ENCODE assay signal across 13 cellular contexts in the genomic region with DNA sequence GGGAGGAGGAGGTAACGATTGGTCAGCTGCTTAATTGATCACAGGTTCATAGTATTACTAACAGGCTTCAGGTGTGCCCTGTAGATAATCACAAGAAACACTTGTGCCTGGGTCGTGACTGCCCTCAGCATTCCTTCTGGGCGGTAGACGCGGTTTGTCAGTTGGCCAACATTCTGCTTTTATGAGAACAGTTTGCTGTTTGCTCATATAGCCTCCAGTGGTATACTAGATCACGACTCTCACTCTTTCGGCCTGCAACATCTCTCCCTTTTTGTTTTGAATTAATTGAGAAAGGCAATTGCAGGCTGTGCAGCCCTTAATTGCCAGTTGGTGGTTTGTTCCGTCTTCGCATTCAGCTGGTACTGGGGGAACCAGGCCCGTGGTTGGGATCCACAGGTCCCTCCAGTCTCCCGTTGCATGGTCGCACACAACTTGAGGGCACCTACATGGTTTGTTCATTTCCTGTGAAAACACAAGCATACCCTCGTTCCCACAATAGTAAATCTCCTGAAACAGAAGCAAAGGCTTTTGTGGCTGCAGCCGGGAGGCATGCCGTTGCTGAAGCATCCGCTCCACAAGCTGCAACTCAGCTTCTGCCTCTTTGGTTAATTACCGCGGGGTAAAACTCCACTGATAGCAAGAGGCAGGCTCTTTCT. TPM values are rescaled to one million over a fixed set of nuclear protein-coding genes. Genes with fewer than 3 reads are reported as not detected.
DNase-seq lines count a peak whose midpoint lies in the region; ATAC-seq and TF ChIP-seq lines count a peak whose summit lies in the region.
"Had no signal": no experiment of that assay in that cellular context is flagged by ENCODE, and none has a peak within 500 bp of the region (broad histone marks: within the 10 kb centered on the region; RNA-seq: fewer than 3 reads in every experiment).

No MANE protein-coding gene starts in this region.

- H3K27me3 Mint-ChIP-seq in stimulated activated naive B cell treated with anti-CD40 and anti-IgM and Interleukin-4, amounts not matched to agents 10 μg/mL and 1 μg/mL and 100 μg/mL, for 72 hours: no peaks in the 10 kb centered on the region

- H3K27ac ChIP-seq in SK-N-MC: peak overlapping the region; percentile 87
- H3K27ac ChIP-seq: testis had no signal

- H3K9me3 ChIP-seq in SK-N-MC (ENCODE audit: low read depth, low read length): peaks cover 4% of the 10 kb centered on the region; the same call in 1 of the 2 replicates
- H3K9me3 ChIP-seq: mucosa of descending colon, testis had no signal

- no peak for ATAC-seq in left lobe of liver
- no peak for ATAC-seq in stimulated activated naive B cell treated with anti-CD40 and anti-IgM and Interleukin-4, amounts not matched to agents 10 μg/mL and 1 μg/mL and 100 μg/mL, for 72 hours (replicated peaks)
- ATAC-seq: mucosa of descending colon, right cardiac atrium had no signal

- H3K36me3 Mint-ChIP-seq in stimulated activated naive B cell treated with anti-CD40 and anti-IgM and Interleukin-4, amounts not matched to agents 10 μg/mL and 1 μg/mL and 100 μg/mL, for 72 hours: peaks cover 11 to 14% of the 10 kb centered on the region in 2 donors

- no peak overlapping the region for H3K9ac ChIP-seq in SK-N-MC (ENCODE audit: insufficient read length)

- H3K36me3 ChIP-seq in BJ (ENCODE audit: control insufficient read depth, insufficient read depth, low read length) (no peaks in the 10 kb centered on the region), SK-N-MC (ENCODE audit: insufficient read depth, low read length) (no peaks in the 10 kb centered on the region)

- H3K9me3 Mint-ChIP-seq in stimulated activated naive B cell treated with anti-CD40 and anti-IgM and Interleukin-4, amounts not matched to agents 10 μg/mL and 1 μg/mL and 100 μg/mL, for 72 hours: peaks cover 10 to 17% of the 10 kb centered on the region in 2 donors

- no peak overlapping the region for H3K27ac Mint-ChIP-seq in stimulated activated naive B cell treated with anti-CD40 and anti-IgM and Interleukin-4, amounts not matched to agents 10 μg/mL and 1 μg/mL and 100 μg/mL, for 72 hours

- no peak for TF ChIP-seq CTCF in BJ (IDR thresholded peaks at IDR 0.05; ENCODE audit: insufficient read depth, low read depth, low read length)

- peak overlapping the region in 1 of 2 donors; percentile 23 for H3K4me3 Mint-ChIP-seq in stimulated activated naive B cell treated with anti-CD40 and anti-IgM and Interleukin-4, amounts not matched to agents 10 μg/mL and 1 μg/mL and 100 μg/mL, for 72 hours

- H3K4me1 Mint-ChIP-seq in stimulated activated naive B cell treated with anti-CD40 and anti-IgM and Interleukin-4, amounts not matched to agents 10 μg/mL and 1 μg/mL and 100 μg/mL, for 72 hours: peaks cover 36 to 38% of the 10 kb centered on the region in 2 donors

- CTCF ChIA-PET in BJ (lab: Yijun Ruan, JAX): interaction anchor here (0.7 to 2.8 kb wide), 4 partner anchors 17 to 25 kb away, joined by 3 to 11 read pairs (median 4); no protein-coding TSS in a partner anchor

- no peaks in the 10 kb centered on the region for H3K27me3 ChIP-seq in BJ (ENCODE audit: control insufficient read depth, insufficient read depth, low read length)
- H3K27me3 ChIP-seq: testis had no signal

- POLR2A ChIA-PET in BJ (lab: Charles Lee): interaction anchor here (0.6 kb wide), 1 partner anchor 111 kb away, joined by 4 read pairs; no protein-coding TSS in a partner anchor

- DNase-seq in BJ (ENCODE audit: low read depth) (peak; percentile 73), Daoy (ENCODE audit: low read depth) (peak; percentile 57), SK-N-MC (ENCODE audit: low read depth, low spot score) (peak; percentile 81), left lobe of liver (ENCODE audit: low spot score) (peak; percentile 30), NCI-H128 (lab: John Stamatoyannopoulos, UW; ENCODE audit: unreplicated experiment) (no peak), NCI-H2227 treated with DMSO at 0.1 percent for 48 hours (lab: John Stamatoyannopoulos, UW) (no peak), NCI-H774 (lab: John Stamatoyannopoulos, UW) (no peak)
- DNase-seq in stimulated activated naive B cell treated with anti-CD40 and anti-IgM and Interleukin-4, amounts not matched to agents 10 μg/mL and 1 μg/mL and 100 μg/mL, for 72 hours: no peak
- DNase-seq: COR-L47, mucosa of descending colon, right cardiac atrium, testis had no signal

- H3K4me3 ChIP-seq in BJ (ENCODE audit: low read depth, low read length) (no peak overlapping the region), SK-N-MC (peak overlapping the region; percentile 65)
- H3K4me3 ChIP-seq: mucosa of descending colon, testis had no signal

RNA-seq across cellular contexts. Expression of a gene that starts 30.3 kb away (rescaled TPM):
- not detected in 2 replicates for polyA plus RNA-seq in BJ (2011; rRNA removed)
- not detected in 2 replicates for polyA minus RNA-seq in BJ (2011; rRNA and poly(A)+ RNA removed)
- not detected in 2 replicates for total RNA-seq in Daoy (2014; rRNA removed; shearing (Covaris generic))
- total RNA-seq in left lobe of liver: not detected
- total RNA-seq: NCI-H460 had no signal

RNA-seq across cellular contexts. Expression of a gene that starts 59.7 kb away (rescaled TPM):
- 33.2 and 46.1 TPM in 2 replicates for polyA plus RNA-seq in BJ (2011; rRNA removed)
- 51.5 and 88.1 TPM in 2 replicates for polyA minus RNA-seq in BJ (2011; rRNA and poly(A)+ RNA removed)
- total RNA-seq in Daoy (2014; rRNA removed; shearing (Covaris generic)): 0.51 TPM in 1 of 2 replicates, not detected in the other
- total RNA-seq in left lobe of liver: 31.0 TPM
- total RNA-seq: NCI-H460 had no signal

Comparison
In these comparisons a context has a peak if more than half of its experiments do, and no peak if none do; other contexts are left out.
1. DNase-seq: peak in BJ (single experiment), Daoy (single experiment), SK-N-MC (single experiment) and left lobe of liver (single experiment); none in stimulated activated naive B cell treated with anti-CD40 and anti-IgM and Interleukin-4, amounts not matched to agents 10 μg/mL and 1 μg/mL and 100 μg/mL, for 72 hours (single experiment), NCI-H128 (single experiment), NCI-H2227 treated with DMSO at 0.1 percent for 48 hours (single experiment) and NCI-H774 (single experiment).
2. RNA of a gene that starts 59.7 kb away (total RNA-seq): 31.0 TPM in left lobe of liver (single experiment); 0.51 TPM in Daoy; every median in the first group is over 10 times any median in the second.